ENCODE assay signal across 12 cellular contexts in genomic region chr15:90817117-90818057, GRCh38. TPM values are rescaled to one million over a fixed set of nuclear protein-coding genes. Genes with fewer than 3 reads are reported as not detected.
DNase-seq lines count a peak whose midpoint lies in the region; ATAC-seq and TF ChIP-seq lines count a peak whose summit lies in the region.
"Had no signal": no experiment of that assay in that cellular context is flagged by ENCODE, and none has a peak within 500 bp of the region (broad histone marks: within the 10 kb centered on the region; RNA-seq: fewer than 3 reads in every experiment).

No MANE protein-coding gene starts in this region.

- H3K27me3 Mint-ChIP-seq in T-helper 2 cell treated with Interferon-gamma antibody and Interleukin-4, amounts not matched to agents 5 μg/mL and 100 μg/mL, for 36 hours (ENCODE audit: low read depth) = no peaks in the 10 kb centered on the region
- no peaks in the 10 kb centered on the region for H3K27me3 Mint-ChIP-seq in activated T-helper 1 cell treated with anti-CD3 and anti-CD28 coated beads, Interleukin-12 subunit alpha, Interleukin-12 subunit beta, Interleukin-2, Interleukin-4 antibody, amounts not matched to agents 30 ng/mL and 10 ng/mL and 1 ng/mL, durations not matched to agents 14 hours and 24 hours and 36 hours (ENCODE audit: insufficient read depth)
- H3K27me3 Mint-ChIP-seq in natural killer cell (ENCODE audit: low read depth in 2 of 2) = no peaks in the 10 kb centered on the region

- no peak overlapping the region for H3K4me3 ChIP-seq in HL-60 (replicated peaks; ENCODE audit: insufficient read depth, low read length)
- H3K4me3 ChIP-seq in coronary artery = no peak overlapping the region
- H3K4me3 ChIP-seq: thoracic aorta had no signal

- intact Hi-C loops in activated T-helper 1 cell treated with anti-CD3 and anti-CD28 coated beads, Interleukin-12 subunit alpha, Interleukin-12 subunit beta, Interleukin-2, Interleukin-4 antibody, amounts not matched to agents 30 ng/mL and 10 ng/mL and 1 ng/mL, durations not matched to agents 14 hours and 24 hours and 36 hours (cut with micrococcal nuclease) = loop anchor here (1.0 to 5.0 kb wide), 2 partner anchors 12 to 170 kb away; no protein-coding TSS in a partner anchor
- intact Hi-C loops in natural killer cell (cut with micrococcal nuclease) = loop anchor here (2.0 to 5.0 kb wide), 3 partner anchors 35 to 70 kb away; no protein-coding TSS in a partner anchor

- H3K27ac ChIP-seq in HL-60 (replicated peaks) (peak overlapping the region; percentile 79; the same call in 1 of the 2 replicates), coronary artery (no peak overlapping the region)
- H3K27ac ChIP-seq: thoracic aorta had no signal

- H3K9me3 Mint-ChIP-seq in T-helper 2 cell treated with Interferon-gamma antibody and Interleukin-4, amounts not matched to agents 5 μg/mL and 100 μg/mL, for 36 hours = no peaks in the 10 kb centered on the region
- no peaks in the 10 kb centered on the region for H3K9me3 Mint-ChIP-seq in activated T-helper 1 cell treated with anti-CD3 and anti-CD28 coated beads, Interleukin-12 subunit alpha, Interleukin-12 subunit beta, Interleukin-2, Interleukin-4 antibody, amounts not matched to agents 30 ng/mL and 10 ng/mL and 1 ng/mL, durations not matched to agents 14 hours and 24 hours and 36 hours
- H3K9me3 Mint-ChIP-seq in natural killer cell = no peaks in the 10 kb centered on the region
- H3K9me3 Mint-ChIP-seq: HFFc6, nephron had no signal

- no peak for ATAC-seq in natural killer cell

- H3K4me3 Mint-ChIP-seq in T-helper 2 cell treated with Interferon-gamma antibody and Interleukin-4, amounts not matched to agents 5 μg/mL and 100 μg/mL, for 36 hours = peak overlapping the region; percentile 75
- peak overlapping the region; percentile 34 for H3K4me3 Mint-ChIP-seq in activated T-helper 1 cell treated with anti-CD3 and anti-CD28 coated beads, Interleukin-12 subunit alpha, Interleukin-12 subunit beta, Interleukin-2, Interleukin-4 antibody, amounts not matched to agents 30 ng/mL and 10 ng/mL and 1 ng/mL, durations not matched to agents 14 hours and 24 hours and 36 hours
- H3K4me3 Mint-ChIP-seq in natural killer cell = peak overlapping the region; percentile 80
- H3K4me3 Mint-ChIP-seq: HFFc6, nephron had no signal

- H3K27ac Mint-ChIP-seq in T-helper 2 cell treated with Interferon-gamma antibody and Interleukin-4, amounts not matched to agents 5 μg/mL and 100 μg/mL, for 36 hours = peak overlapping the region; percentile 95
- peak overlapping the region; percentile 96 for H3K27ac Mint-ChIP-seq in activated T-helper 1 cell treated with anti-CD3 and anti-CD28 coated beads, Interleukin-12 subunit alpha, Interleukin-12 subunit beta, Interleukin-2, Interleukin-4 antibody, amounts not matched to agents 30 ng/mL and 10 ng/mL and 1 ng/mL, durations not matched to agents 14 hours and 24 hours and 36 hours
- H3K27ac Mint-ChIP-seq in natural killer cell = peak overlapping the region; percentile 86 to 96
- H3K27ac Mint-ChIP-seq: HFFc6 had no signal

- no peaks in the 10 kb centered on the region for H3K27me3 ChIP-seq in HL-60 (ENCODE audit: insufficient read depth, poor library complexity, severe bottlenecking)

- peaks cover 35% of the 10 kb centered on the region for H3K36me3 Mint-ChIP-seq in T-helper 2 cell treated with Interferon-gamma antibody and Interleukin-4, amounts not matched to agents 5 μg/mL and 100 μg/mL, for 36 hours (ENCODE audit: low read depth)
- peaks cover 29% of the 10 kb centered on the region for H3K36me3 Mint-ChIP-seq in activated T-helper 1 cell treated with anti-CD3 and anti-CD28 coated beads, Interleukin-12 subunit alpha, Interleukin-12 subunit beta, Interleukin-2, Interleukin-4 antibody, amounts not matched to agents 30 ng/mL and 10 ng/mL and 1 ng/mL, durations not matched to agents 14 hours and 24 hours and 36 hours (ENCODE audit: low read depth)
- H3K36me3 Mint-ChIP-seq in natural killer cell = no peaks in the 10 kb centered on the region

- peaks cover 78% of the 10 kb centered on the region for H3K4me1 Mint-ChIP-seq in T-helper 2 cell treated with Interferon-gamma antibody and Interleukin-4, amounts not matched to agents 5 μg/mL and 100 μg/mL, for 36 hours (ENCODE audit: low read depth)
- H3K4me1 Mint-ChIP-seq in activated T-helper 1 cell treated with anti-CD3 and anti-CD28 coated beads, Interleukin-12 subunit alpha, Interleukin-12 subunit beta, Interleukin-2, Interleukin-4 antibody, amounts not matched to agents 30 ng/mL and 10 ng/mL and 1 ng/mL, durations not matched to agents 14 hours and 24 hours and 36 hours (ENCODE audit: low read depth) = peaks cover 89% of the 10 kb centered on the region
- H3K4me1 Mint-ChIP-seq in natural killer cell = peaks cover 76 to 79% of the 10 kb centered on the region in 2 donors

- no peak for TF ChIP-seq CTCF in HL-60 (IDR thresholded peaks at IDR 0.05; ENCODE audit: insufficient read depth, low read length)
- TF ChIP-seq CTCF in natural killer cell (IDR thresholded peaks at IDR 0.05) = no peak
- no peak for TF ChIP-seq CTCF in coronary artery (IDR thresholded peaks at IDR 0.05)

- DNase-seq in T-helper 2 cell treated with Interferon-gamma antibody and Interleukin-4, amounts not matched to agents 5 μg/mL and 100 μg/mL, for 36 hours (ENCODE audit: low spot score) = no peak
- DNase-seq in T-helper 2 cell (no peak), HL-60 (ENCODE audit: low read depth in 1 of 2, low spot score in 1 of 2) (no peak), natural killer cell (no peak), coronary artery (ENCODE audit: low spot score) (no peak), cortex of kidney (lab: John Stamatoyannopoulos, UW) (no peak), NCI-H2081 (lab: John Stamatoyannopoulos, UW) (no peak)
- DNase-seq in activated T-helper 1 cell treated with anti-CD3 and anti-CD28 coated beads, Interleukin-12 subunit alpha, Interleukin-12 subunit beta, Interleukin-2, Interleukin-4 antibody, amounts not matched to agents 30 ng/mL and 10 ng/mL and 1 ng/mL, durations not matched to agents 14 hours and 24 hours and 36 hours (ENCODE audit: low spot score) = no peak
- DNase-seq: effector memory CD4-positive, alpha-beta T cell; HFFc6 had no signal

RNA-seq across cellular contexts. Expression of gene FURIN, which starts 51.0 kb away (rescaled TPM):
- total RNA-seq in activated T-helper 1 cell treated with anti-CD3 and anti-CD28 coated beads, Interleukin-12 subunit alpha, Interleukin-12 subunit beta, Interleukin-2, Interleukin-4 antibody, amounts not matched to agents 30 ng/mL and 10 ng/mL and 1 ng/mL, durations not matched to agents 14 hours and 24 hours and 36 hours = 530 and 545 TPM in 2 replicates
- total RNA-seq in natural killer cell = 100 to 1,000 TPM; 110 to 178 (median 172) TPM
